In genomic region chr5:104088876-104089778, GRCh38 we compare ENCODE assay signal across 20 cellular contexts.
DNase-seq lines count a peak whose midpoint lies in the region; TF ChIP-seq lines count a peak whose summit lies in the region.
"Had no signal": no experiment of that assay in that cellular context is flagged by ENCODE, and none has a peak within 500 bp of the region (broad histone marks: within the 10 kb centered on the region; RNA-seq: fewer than 3 reads in every experiment).

No MANE protein-coding gene starts in this region.

- H3K4me3 ChIP-seq in MG63 (no peak overlapping the region), spleen (no peak overlapping the region)
- H3K4me3 ChIP-seq: GM23248, lower lobe of right lung, SK-N-MC, upper lobe of right lung had no signal

- no peak for TF ChIP-seq CTCF in spleen (IDR thresholded peaks at IDR 0.05 in 8 of 11, conservative IDR thresholded peaks at IDR 0.05 in 3 of 11)

- DNase-seq in DMS53 (lab: John Stamatoyannopoulos, UW) (peak; percentile 6), DMS53 treated with DMSO at 0.1 percent for 48 hours (lab: John Stamatoyannopoulos, UW; ENCODE audit: unreplicated experiment) (no peak), MG63 (peak; percentile 11), astrocyte of the hippocampus (ENCODE audit: low read depth, low spot score) (peak; percentile 77), renal cortical epithelial cell (ENCODE audit: low read depth) (peak; percentile 22), 8988T (no peak), spleen (no peak), NCI-H187 treated with DMSO at 0.1 percent for 48 hours (lab: John Stamatoyannopoulos, UW) (no peak)
- DNase-seq: activated CD4-positive, alpha-beta memory T cell treated with anti-CD3 and anti-CD28 coated beads, Interleukin-2, amount 10 ng/mL, durations not matched to agents 7 days and 5 days; anterior cingulate cortex; dermis blood vessel endothelial cell; GF-D8; GM23248; KBM-7; lower lobe of right lung; NCI-H2081; stimulated activated CD4-positive, alpha-beta T cell treated with anti-CD3 and anti-CD28 coated beads, Interleukin-2, amount 100 ng/mL, for 48 hours; upper lobe of right lung had no signal

- no peaks in the 10 kb centered on the region for H3K27me3 ChIP-seq in MG63
- no peaks in the 10 kb centered on the region for H3K27me3 ChIP-seq in spleen (replicated peaks in 1 of 7)
- H3K27me3 ChIP-seq: upper lobe of right lung had no signal

- 76 to 84% (median 79%) methylated on average over 10 of the region's 10 CpGs for WGBS in spleen, 5 donors

- H3K4me1 ChIP-seq in spleen: no peaks in the 10 kb centered on the region
- H3K4me1 ChIP-seq: lower lobe of right lung, upper lobe of right lung had no signal

- no peaks in the 10 kb centered on the region for H3K36me3 ChIP-seq in MG63
- no peaks in the 10 kb centered on the region for H3K36me3 ChIP-seq in spleen
- H3K36me3 ChIP-seq: lower lobe of right lung, upper lobe of right lung had no signal

- H3K9me3 ChIP-seq in MG63 (no peaks in the 10 kb centered on the region), spleen (peaks cover 0 to 14% (median 0%) of the 10 kb centered on the region in 8 donors)
- H3K9me3 ChIP-seq: lower lobe of right lung, upper lobe of right lung had no signal

- TF ChIP-seq POLR2A in spleen (IDR thresholded peaks at IDR 0.05): no peak

- intact Hi-C loops in spleen (cut with DNase I; ENCODE audit: low total_unique reads): no loop called here

- H3K27ac ChIP-seq in spleen: no peak overlapping the region
- H3K27ac ChIP-seq: 22Rv1, GM23248, lower lobe of right lung, SK-N-MC, upper lobe of right lung had no signal

Comparison
In these comparisons a context has a peak if more than half of its experiments do, and no peak if none do; other contexts are left out.
1. DNase-seq: peak in DMS53 (single experiment), MG63 (single experiment), astrocyte of the hippocampus (single experiment) and renal cortical epithelial cell (single experiment); none in DMS53 treated with DMSO at 0.1 percent for 48 hours (single experiment), 8988T (single experiment), spleen (single experiment) and NCI-H187 treated with DMSO at 0.1 percent for 48 hours (single experiment).